ENCODE assay signal across 15 cellular contexts in the genomic region with DNA sequence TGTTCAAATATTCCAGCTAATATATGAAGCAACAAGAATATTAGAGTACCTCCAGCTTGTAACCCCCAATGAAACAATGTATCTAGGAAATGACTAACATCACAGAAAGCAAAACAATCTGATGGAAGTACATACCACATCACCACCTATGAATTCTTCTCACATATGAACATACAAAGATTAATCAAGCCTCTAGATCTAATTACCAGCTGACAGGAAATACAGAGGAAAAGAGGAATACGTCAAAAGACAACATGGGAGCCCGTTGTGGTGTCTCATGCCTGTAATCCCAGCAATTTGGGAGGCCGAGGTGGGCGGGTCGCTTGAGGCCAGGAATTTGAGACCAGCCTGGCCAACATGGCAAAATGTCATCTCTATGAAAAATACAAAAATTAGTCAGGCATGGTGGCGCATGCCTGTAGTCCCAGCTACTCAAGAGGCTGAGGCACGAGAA. TPM values are rescaled to one million over a fixed set of nuclear protein-coding genes. Genes with fewer than 3 reads are reported as not detected.
A peak's percentile ranks its signal among the peaks of the same experiment; 100 is the strongest.
DNase-seq lines count a peak whose midpoint lies in the region; ATAC-seq and TF ChIP-seq lines count a peak whose summit lies in the region.
"Had no signal": no experiment of that assay in that cellular context is flagged by ENCODE, and none has a peak within 500 bp of the region (broad histone marks: within the 10 kb centered on the region; RNA-seq: fewer than 3 reads in every experiment).

No MANE protein-coding gene starts in this region.

- no peak for TF ChIP-seq CTCF in left ventricle myocardium inferior (IDR thresholded peaks at IDR 0.05; ENCODE audit: borderline replicate concordance)

- intact Hi-C loops in left ventricle myocardium inferior (cut with micrococcal nuclease) = no loop called here
- intact Hi-C loops in cardiac septum (cut with DNase I) = no loop called here
- intact Hi-C loops in head of caudate nucleus (cut with DNase I) = no loop called here

- no peak for ATAC-seq in GM21723 (IDR thresholded peaks at IDR 0.05; ENCODE audit: unreplicated experiment)
- ATAC-seq: left lung, T-cell had no signal

- H3K36me3 ChIP-seq in left ventricle myocardium inferior = peaks cover 11% of the 10 kb centered on the region
- H3K36me3 ChIP-seq: ovary had no signal

- H3K9me3 ChIP-seq in left ventricle myocardium inferior (replicated peaks) = no peaks in the 10 kb centered on the region
- H3K9me3 ChIP-seq: esophagus squamous epithelium, left lung, ovary had no signal

- H3K4me1 ChIP-seq in left ventricle myocardium inferior = peaks cover 17% of the 10 kb centered on the region

- peak overlapping the region; percentile 33 for H3K27ac ChIP-seq in left ventricle myocardium inferior (replicated peaks)
- H3K27ac ChIP-seq: ovary had no signal

- no peaks in the 10 kb centered on the region for H3K27me3 ChIP-seq in left ventricle myocardium inferior (ENCODE audit: low read depth)
- H3K27me3 ChIP-seq: esophagus squamous epithelium, left lung, ovary had no signal

- DNase-seq in left ventricle myocardium inferior (no peak), cardiac septum (ENCODE audit: low spot score) (no peak), amniotic epithelial cell (ENCODE audit: low read depth) (peak; percentile 91), iris pigment epithelial cell (ENCODE audit: low read depth) (peak; percentile 95), anterior cingulate cortex (lab: John Stamatoyannopoulos, UW) (no peak), NCI-H510A treated with DMSO at 0.1 percent for 48 hours (lab: John Stamatoyannopoulos, UW) (no peak), head of caudate nucleus (no peak)
- DNase-seq: aorta; esophagus squamous epithelium; left lung; NCI-H1436 treated with DMSO at 0.1 percent for 48 hours; stimulated activated CD4-positive, alpha-beta T cell treated with anti-CD3 and anti-CD28 coated beads, Interleukin-4, amount 100 ng/mL, for 1 hour; T-cell had no signal

- no peak overlapping the region for H3K4me3 ChIP-seq in left ventricle myocardium inferior
- H3K4me3 ChIP-seq: esophagus squamous epithelium, left lung, ovary had no signal

RNA-seq across cellular contexts. Expression of gene NEDD8, which starts 7.5 kb away (rescaled TPM):
- 214 TPM for total RNA-seq in left ventricle myocardium inferior
- 167 TPM for total RNA-seq in cardiac septum

RNA-seq across cellular contexts. Expression of gene GMPR2, which starts 8.1 kb away (rescaled TPM):
- total RNA-seq in left ventricle myocardium inferior = 29.7 TPM
- 33.2 TPM for total RNA-seq in cardiac septum

RNA-seq across cellular contexts. Expression of gene MDP1, which starts 8.8 kb away (rescaled TPM):
- total RNA-seq in left ventricle myocardium inferior (16.6 TPM), cardiac septum (16.7 TPM)

RNA-seq across cellular contexts. Expression of gene CHMP4A, which starts 11.4 kb away (rescaled TPM):
- 33.1 TPM for total RNA-seq in left ventricle myocardium inferior
- total RNA-seq in cardiac septum = 30.0 TPM

RNA-seq across cellular contexts. Expression of gene TINF2, which starts 17.8 kb away (rescaled TPM):
- total RNA-seq in left ventricle myocardium inferior (30.6 TPM), cardiac septum (42.3 TPM)

Comparison
In these comparisons a context has a peak if more than half of its experiments do, and no peak if none do; other contexts are left out.
1. DNase-seq: peak in amniotic epithelial cell (single experiment) and iris pigment epithelial cell (single experiment); none in left ventricle myocardium inferior (single experiment), cardiac septum (single experiment), anterior cingulate cortex (0 of 58), NCI-H510A treated with DMSO at 0.1 percent for 48 hours (single experiment) and head of caudate nucleus (0 of 42).